Comparison of ENCODE assay signal across 1 cellular context in genomic region chr12:121738340-121738858, GRCh38.
A peak's percentile ranks its signal among the peaks of the same experiment; 100 is the strongest.
TF ChIP-seq lines count a peak whose summit lies in the region.

No MANE protein-coding gene starts in this region.

TF ChIP-seq in HepG2, 621 proteins besides CTCF, POLR2A, EP300 and RAD21:
- peak; percentile 36; the same call in 1 of the 2 replicates for TF ChIP-seq ZBTB33 (CRISPR knock-in tag; IDR thresholded peaks at IDR 0.05)
- TF ChIP-seq NFAT5 (CRISPR knock-in tag; IDR thresholded peaks at IDR 0.05), result no peak
- TF ChIP-seq CEBPB (IDR thresholded peaks at IDR 0.05; ENCODE audit: borderline replicate concordance, low read depth, low read length), result peak; percentile 30; the same call in 1 of the 2 replicates
